In genomic region chr15:99371180-99372103, GRCh38 we compare ENCODE assay signal across 8 cellular contexts.
A peak's percentile ranks its signal among the peaks of the same experiment; 100 is the strongest.
DNase-seq lines count a peak whose midpoint lies in the region; ATAC-seq and TF ChIP-seq lines count a peak whose summit lies in the region.

No MANE protein-coding gene starts in this region.

- peak; percentile 95 for ATAC-seq in activated CD4-positive, alpha-beta T cell treated with anti-CD3 and anti-CD28 coated beads for 36 hours
- peak; percentile 77 for ATAC-seq in HG02623 (IDR thresholded peaks at IDR 0.05; ENCODE audit: unreplicated experiment)

- peaks cover 35% of the 10 kb centered on the region for H3K36me3 Mint-ChIP-seq in activated CD4-positive, alpha-beta T cell treated with anti-CD3 and anti-CD28 coated beads for 36 hours (ENCODE audit: low read depth)

- peak overlapping the region; percentile 55 for H3K27ac Mint-ChIP-seq in activated CD4-positive, alpha-beta T cell treated with anti-CD3 and anti-CD28 coated beads for 36 hours

- no peak overlapping the region for H2AFZ ChIP-seq in parathyroid adenoma

- no peak overlapping the region for H3K4me2 ChIP-seq in parathyroid adenoma (ENCODE audit: low read length)

- peak; percentile 46 for TF ChIP-seq CTCF in RWPE1 (conservative IDR thresholded peaks at IDR 0.05; ENCODE audit: low read depth)
- TF ChIP-seq CTCF in parathyroid adenoma (IDR thresholded peaks at IDR 0.05), result peak; percentile 15

- POLR2A ChIA-PET in activated CD4-positive, alpha-beta T cell treated with anti-CD3 and anti-CD28 coated beads for 36 hours (lab: Charles Lee), result interaction anchor here (1.1 kb wide), 1 partner anchor 47 kb away, joined by 4 read pairs; no protein-coding TSS in a partner anchor
- POLR2A ChIA-PET in RWPE1 (lab: Yijun Ruan, JAX; ENCODE audit: low non-redundant PET), result no interaction called here
- POLR2A ChIA-PET in HEK293T (lab: Yijun Ruan, JAX), result no interaction called here

- intact Hi-C loops in activated CD4-positive, alpha-beta T cell treated with anti-CD3 and anti-CD28 coated beads for 36 hours (cut with DNase I, micrococcal nuclease), result loop anchor here (2.0 to 5.0 kb wide), 2 partner anchors 27 to 89 kb away; no protein-coding TSS in a partner anchor

- H3K9ac ChIP-seq in parathyroid adenoma, result no peak overlapping the region

- no peak overlapping the region for H3K4me3 Mint-ChIP-seq in activated CD4-positive, alpha-beta T cell treated with anti-CD3 and anti-CD28 coated beads for 36 hours

- H3K79me2 ChIP-seq in parathyroid adenoma, result no peaks in the 10 kb centered on the region

- H3K9me3 Mint-ChIP-seq in activated CD4-positive, alpha-beta T cell treated with anti-CD3 and anti-CD28 coated beads for 36 hours (ENCODE audit: low read depth), result peaks cover 12% of the 10 kb centered on the region

- no peaks in the 10 kb centered on the region for H3K36me3 ChIP-seq in parathyroid adenoma (ENCODE audit: control insufficient read depth, insufficient read depth, low read length)

- no peak overlapping the region; the same call in 1 of the 2 replicates for H3K27ac ChIP-seq in RWPE1
- no peak overlapping the region for H3K27ac ChIP-seq in parathyroid adenoma

- CTCF ChIA-PET in activated CD4-positive, alpha-beta T cell treated with anti-CD3 and anti-CD28 coated beads for 36 hours (lab: Charles Lee), result interaction anchor here (0.6 to 3.5 kb wide), 19 partner anchors 9 to 1652 kb away, joined by 3 to 12 read pairs (median 3); partner anchors contain the start of gene LRRC28
- CTCF ChIA-PET in RWPE1 (lab: Yijun Ruan, JAX), result interaction anchor here (0.5 to 2.5 kb wide), 8 partner anchors 10 to 357 kb away, joined by 3 to 8 read pairs (median 5); no protein-coding TSS in a partner anchor
- CTCF ChIA-PET in HEK293T (lab: Yijun Ruan, JAX), result interaction anchor here (0.6 to 2.1 kb wide), 3 partner anchors 9 to 35 kb away, joined by 3 to 6 read pairs (median 5); no protein-coding TSS in a partner anchor

- no peaks in the 10 kb centered on the region for H3K9me3 ChIP-seq in parathyroid adenoma (ENCODE audit: control insufficient read depth, low read length)

- H3K4me1 Mint-ChIP-seq in activated CD4-positive, alpha-beta T cell treated with anti-CD3 and anti-CD28 coated beads for 36 hours, result peaks cover 21% of the 10 kb centered on the region

- H3K27me3 Mint-ChIP-seq in activated CD4-positive, alpha-beta T cell treated with anti-CD3 and anti-CD28 coated beads for 36 hours, result no peaks in the 10 kb centered on the region

- no peak for DNase-seq in activated CD4-positive, alpha-beta T cell treated with anti-CD3 and anti-CD28 coated beads for 36 hours
- DNase-seq in activated CD4-positive, alpha-beta T cell treated with anti-CD3 and anti-CD28 coated beads for 48 hours, result no peak
- DNase-seq in RWPE1 (ENCODE audit: low spot score), result no peak
- no peak for DNase-seq in NCI-H82 treated with DMSO at 0.1 percent for 48 hours (lab: John Stamatoyannopoulos, UW; ENCODE audit: unreplicated experiment)
- no peak for DNase-seq in HEK293T (ENCODE audit: extremely low spot score)
- no peak for DNase-seq in NCI-H226

- H3K27me3 ChIP-seq in parathyroid adenoma (ENCODE audit: control insufficient read depth, insufficient read depth, low read length), result no peaks in the 10 kb centered on the region

- no peaks in the 10 kb centered on the region for H3K4me1 ChIP-seq in parathyroid adenoma

- no peak overlapping the region for H3K4me3 ChIP-seq in parathyroid adenoma (ENCODE audit: low read depth, low read length)

TF ChIP-seq in HEK293T, 16 proteins besides CTCF, POLR2A, EP300 and RAD21:
- TF ChIP-seq FOXM1 (IDR thresholded peaks at IDR 0.05; ENCODE audit: borderline replicate concordance), result no peak
- no peak for TF ChIP-seq SP1 (IDR thresholded peaks at IDR 0.05)
- no peak for TF ChIP-seq FOXK2 (IDR thresholded peaks at IDR 0.05)
- TF ChIP-seq SUZ12 (IDR thresholded peaks at IDR 0.05), result no peak
- no peak for TF ChIP-seq NFRKB (IDR thresholded peaks at IDR 0.05)
- TF ChIP-seq FOXA1 (IDR thresholded peaks at IDR 0.05), result no peak
- TF ChIP-seq CTBP1 (IDR thresholded peaks at IDR 0.05; ENCODE audit: borderline replicate concordance), result no peak
- no peak for TF ChIP-seq BHLHE40 (IDR thresholded peaks at IDR 0.05; ENCODE audit: borderline replicate concordance)
- TF ChIP-seq HDGF (IDR thresholded peaks at IDR 0.05; ENCODE audit: borderline replicate concordance), result no peak
- TF ChIP-seq LEF1 (IDR thresholded peaks at IDR 0.05; ENCODE audit: borderline replicate concordance), result no peak
- TF ChIP-seq ARNT (IDR thresholded peaks at IDR 0.05), result no peak
- TF ChIP-seq L3MBTL2 (conservative IDR thresholded peaks at IDR 0.05), result no peak
- no peak for TF ChIP-seq PKNOX1 (IDR thresholded peaks at IDR 0.05)
- no peak for TF ChIP-seq ELF4 (IDR thresholded peaks at IDR 0.05)
- no peak for TF ChIP-seq ZNF384 (IDR thresholded peaks at IDR 0.05)
- TF ChIP-seq TARDBP (IDR thresholded peaks at IDR 0.05), result no peak
TF ChIP-seq in HEK293T: peak in this region for 0.
